In genomic region chr19:30123109-30123508, GRCh38 we compare ENCODE assay signal across 23 cellular contexts.
A peak's percentile ranks its signal among the peaks of the same experiment; 100 is the strongest.
DNase-seq lines count a peak whose midpoint lies in the region; ATAC-seq and FAIRE-seq lines count a peak whose summit lies in the region.
"Had no signal": no experiment of that assay in that cellular context is flagged by ENCODE, and none has a peak within 500 bp of the region (broad histone marks: within the 10 kb centered on the region; RNA-seq: fewer than 3 reads in every experiment).

No MANE protein-coding gene starts in this region.

- H3K18ac ChIP-seq in neuronal stem cell (ENCODE audit: low read length): peak overlapping the region; percentile 33

- H3K4me1 Mint-ChIP-seq in activated naive CD8-positive, alpha-beta T cell treated with anti-CD3 and anti-CD28 coated beads, Interleukin-2, amount 50 U/mL, for 24 hours: no peaks in the 10 kb centered on the region
- H3K4me1 Mint-ChIP-seq in activated naive CD8-positive, alpha-beta T cell treated with anti-CD3 and anti-CD28 coated beads for 36 hours: no peaks in the 10 kb centered on the region
- H3K4me1 Mint-ChIP-seq: CD14-positive monocyte; CD8-positive, alpha-beta memory T cell had no signal

- H3K9me3 Mint-ChIP-seq in activated naive CD8-positive, alpha-beta T cell treated with anti-CD3 and anti-CD28 coated beads, Interleukin-2, amount 50 U/mL, for 24 hours: no peaks in the 10 kb centered on the region
- no peaks in the 10 kb centered on the region for H3K9me3 Mint-ChIP-seq in activated naive CD8-positive, alpha-beta T cell treated with anti-CD3 and anti-CD28 coated beads for 36 hours
- H3K9me3 Mint-ChIP-seq: CD4-positive, alpha-beta T cell; CD8-positive, alpha-beta memory T cell had no signal

- no CpG with 5 or more reads among the region's 14 CpGs for WGBS in neuronal stem cell (ENCODE audit: extremely low coverage in 2 of 2, insufficient read length in 2 of 2, insufficient replicate concordance in 1 of 2), 2 donors

- H2AK5ac ChIP-seq in neuronal stem cell (ENCODE audit: low read depth, low read length): no peak overlapping the region

- peak overlapping the region; percentile 41 for H3K14ac ChIP-seq in neuronal stem cell (ENCODE audit: low read length)

- H2BK12ac ChIP-seq in neuronal stem cell (ENCODE audit: low read length): no peak overlapping the region

- in situ Hi-C loops in ACHN (cut with HindIII; ENCODE audit: low pct_ligation_motif_present, low pct_unique_long_range_greater_than_20kb, low sequenced_read_pairs): no loop called here

- H3K27me3 Mint-ChIP-seq in activated naive CD8-positive, alpha-beta T cell treated with anti-CD3 and anti-CD28 coated beads, Interleukin-2, amount 50 U/mL, for 24 hours: peaks cover 6% of the 10 kb centered on the region
- no peaks in the 10 kb centered on the region for H3K27me3 Mint-ChIP-seq in activated naive CD8-positive, alpha-beta T cell treated with anti-CD3 and anti-CD28 coated beads for 36 hours
- H3K27me3 Mint-ChIP-seq: CD4-positive, alpha-beta T cell had no signal

- H3K4me2 ChIP-seq in neuronal stem cell (ENCODE audit: insufficient read depth, low read length, poor library complexity, severe bottlenecking): no peak overlapping the region
- H3K4me2 ChIP-seq: BLaER1 treated with 17β-estradiol and CSF1 and Interleukin-3, amounts not matched to agents 10 nM and 100 nM had no signal

- H3K36me3 Mint-ChIP-seq in activated naive CD8-positive, alpha-beta T cell treated with anti-CD3 and anti-CD28 coated beads, Interleukin-2, amount 50 U/mL, for 24 hours (ENCODE audit: low read depth): no peaks in the 10 kb centered on the region
- H3K36me3 Mint-ChIP-seq in activated naive CD8-positive, alpha-beta T cell treated with anti-CD3 and anti-CD28 coated beads for 36 hours: no peaks in the 10 kb centered on the region
- H3K36me3 Mint-ChIP-seq: CD14-positive monocyte; CD8-positive, alpha-beta memory T cell had no signal

- H3K27ac Mint-ChIP-seq in activated naive CD8-positive, alpha-beta T cell treated with anti-CD3 and anti-CD28 coated beads, Interleukin-2, amount 50 U/mL, for 24 hours: no peak overlapping the region
- H3K27ac Mint-ChIP-seq in activated naive CD8-positive, alpha-beta T cell treated with anti-CD3 and anti-CD28 coated beads for 36 hours: no peak overlapping the region
- H3K27ac Mint-ChIP-seq: CD4-positive, alpha-beta T cell; CD8-positive, alpha-beta memory T cell had no signal

- H3K23ac ChIP-seq in neuronal stem cell (ENCODE audit: low read depth, low read length, poor library complexity): peak overlapping the region; percentile 8

- no peak overlapping the region for H3K27ac ChIP-seq in neuronal stem cell (replicated peaks; ENCODE audit: low read length)
- H3K27ac ChIP-seq: 22Rv1; BLaER1 treated with 17β-estradiol and CSF1 and Interleukin-3, amounts not matched to agents 10 nM and 100 nM had no signal

- ATAC-seq in activated naive CD8-positive, alpha-beta T cell treated with anti-CD3 and anti-CD28 coated beads, Interleukin-2, amount 50 U/mL, for 24 hours: peak; percentile 20

- H2BK5ac ChIP-seq in neuronal stem cell (ENCODE audit: low read length): peak overlapping the region; percentile 49

- H3K4me3 Mint-ChIP-seq in activated naive CD8-positive, alpha-beta T cell treated with anti-CD3 and anti-CD28 coated beads, Interleukin-2, amount 50 U/mL, for 24 hours: no peak overlapping the region
- no peak overlapping the region for H3K4me3 Mint-ChIP-seq in activated naive CD8-positive, alpha-beta T cell treated with anti-CD3 and anti-CD28 coated beads for 36 hours
- H3K4me3 Mint-ChIP-seq: CD14-positive monocyte; CD4-positive, alpha-beta T cell; CD8-positive, alpha-beta memory T cell had no signal

- H3K9me3 ChIP-seq in neuronal stem cell (replicated peaks in 1 of 2; ENCODE audit: control insufficient read depth in 2 of 2, insufficient read depth in 1 of 2, low read depth in 1 of 2, low read length in 2 of 2): no peaks in the 10 kb centered on the region
- H3K9me3 ChIP-seq: BE2C; BLaER1 treated with 17β-estradiol and CSF1 and Interleukin-3, amounts not matched to agents 10 nM and 100 nM; HAP-1 had no signal

- H3K4ac ChIP-seq in neuronal stem cell (ENCODE audit: low read length): no peak overlapping the region

- H3K36me3 ChIP-seq in neuronal stem cell (replicated peaks in 1 of 2; ENCODE audit: control insufficient read depth in 2 of 2, insufficient read depth in 2 of 2, low read length in 2 of 2): no peaks in the 10 kb centered on the region
- H3K36me3 ChIP-seq: BE2C; BLaER1 treated with 17β-estradiol and CSF1 and Interleukin-3, amounts not matched to agents 10 nM and 100 nM; HAP-1 had no signal

- no peak overlapping the region for H2AFZ ChIP-seq in neuronal stem cell (ENCODE audit: low read length)

- H4K8ac ChIP-seq in neuronal stem cell (ENCODE audit: low read depth, low read length): no peak overlapping the region

- no peaks in the 10 kb centered on the region for H3K27me3 ChIP-seq in neuronal stem cell (ENCODE audit: control insufficient read depth in 3 of 3, insufficient read depth in 3 of 3, low read depth in 1 of 3, low read length in 3 of 3)
- H3K27me3 ChIP-seq: BE2C; BLaER1 treated with 17β-estradiol and CSF1 and Interleukin-3, amounts not matched to agents 10 nM and 100 nM had no signal

- H2BK15ac ChIP-seq in neuronal stem cell (ENCODE audit: low read length): peak overlapping the region; percentile 20

- no peak overlapping the region for H3K4me3 ChIP-seq in neuronal stem cell (ENCODE audit: low read length in 2 of 2)
- H3K4me3 ChIP-seq: BLaER1 treated with 17β-estradiol and CSF1 and Interleukin-3, amounts not matched to agents 10 nM and 100 nM; HAP-1 had no signal

- no peak overlapping the region for H2BK120ac ChIP-seq in neuronal stem cell (ENCODE audit: low read depth, low read length)

- H3K79me1 ChIP-seq in neuronal stem cell (ENCODE audit: low read depth, low read length): no peaks in the 10 kb centered on the region

- H3K4me1 ChIP-seq in neuronal stem cell (ENCODE audit: control insufficient read depth in 2 of 2, insufficient read depth in 1 of 2, low read depth in 1 of 2, low read length in 2 of 2): no peaks in the 10 kb centered on the region
- H3K4me1 ChIP-seq: BLaER1 treated with 17β-estradiol and CSF1 and Interleukin-3, amounts not matched to agents 10 nM and 100 nM; HAP-1 had no signal

- H3K9ac ChIP-seq in neuronal stem cell (ENCODE audit: low read depth, low read length, poor library complexity): no peak overlapping the region
- H3K9ac ChIP-seq: BLaER1 treated with 17β-estradiol and CSF1 and Interleukin-3, amounts not matched to agents 10 nM and 100 nM had no signal

- no peak for DNase-seq in activated naive CD8-positive, alpha-beta T cell treated with anti-CD3 and anti-CD28 coated beads, Interleukin-2, amount 50 U/mL, for 24 hours
- no peak for DNase-seq in activated naive CD8-positive, alpha-beta T cell treated with anti-CD3 and anti-CD28 coated beads for 36 hours
- DNase-seq in NCI-H82 treated with DMSO at 0.1 percent for 48 hours (lab: John Stamatoyannopoulos, UW; ENCODE audit: unreplicated experiment) (peak; percentile 20), neuronal stem cell (ENCODE audit: low spot score) (no peak), ACHN (no peak), globus pallidus (ENCODE audit: low spot score) (no peak), NCI-H1105 (lab: John Stamatoyannopoulos, UW) (no peak), RCC 7860 (ENCODE audit: low spot score) (no peak)
- DNase-seq: AML-193; BE2C; CD4-positive, alpha-beta T cell; CD8-positive, alpha-beta memory T cell; DMS 273 treated with DMSO at 0.1 percent for 48 hours; DMS79; GOT3 had no signal

- no peak overlapping the region for H4K91ac ChIP-seq in neuronal stem cell (ENCODE audit: low read depth, low read length, poor library complexity)

- FAIRE-seq in RCC 7860 (lab: Jason Lieb, UNC): no peak
- FAIRE-seq: A204.1, G401.6, GM12892, H54 had no signal
